Comparison of ENCODE assay signal across 10 cellular contexts in genomic region chr22:38792833-38793232, GRCh38. TPM values are rescaled to one million over a fixed set of nuclear protein-coding genes. Genes with fewer than 3 reads are reported as not detected.
DNase-seq lines count a peak whose midpoint lies in the region; ATAC-seq and TF ChIP-seq lines count a peak whose summit lies in the region.
"Had no signal": no experiment of that assay in that cellular context is flagged by ENCODE, and none has a peak within 500 bp of the region (broad histone marks: within the 10 kb centered on the region; RNA-seq: fewer than 3 reads in every experiment).

No MANE protein-coding gene starts in this region.

- H3K36me3 Mint-ChIP-seq in naive thymus-derived CD4-positive, alpha-beta T cell: peaks cover 0 to 7% (median 0%) of the 10 kb centered on the region in 5 donors

- peak overlapping the region; percentile 86 to 97 (median 92) for H3K4me3 Mint-ChIP-seq in naive thymus-derived CD4-positive, alpha-beta T cell

- DNase-seq in BE2C (no peak), breast epithelium (ENCODE audit: low spot score in 2 of 2) (no peak), MV-4-11 (lab: John Stamatoyannopoulos, UW) (no peak), lower leg skin (ENCODE audit: low spot score in 2 of 2) (no peak)
- DNase-seq in Jurkat, Clone E6-1 (ENCODE audit: low read depth, low spot score): no peak
- DNase-seq in naive thymus-derived CD4-positive, alpha-beta T cell: no peak
- DNase-seq: effector memory CD4-positive, alpha-beta T cell; NCI-H774 had no signal

- H3K9me3 Mint-ChIP-seq in naive thymus-derived CD4-positive, alpha-beta T cell: peaks cover 0 to 2% (median 0%) of the 10 kb centered on the region in 11 donors

- intact Hi-C loops in breast epithelium (cut with DNase I; ENCODE audit: low total_unique reads): no loop called here
- intact Hi-C loops in naive thymus-derived CD4-positive, alpha-beta T cell (cut with micrococcal nuclease): loop anchor here in 1 of 2 donors (5.0 kb wide), 1 partner anchor 986 kb away; the partner anchor contains the start of gene GCAT
- intact Hi-C loops in lower leg skin (cut with DNase I; ENCODE audit: low total_unique reads): no loop called here

- no peak for TF ChIP-seq POLR2A in breast epithelium (IDR thresholded peaks at IDR 0.05)
- TF ChIP-seq POLR2A in lower leg skin (IDR thresholded peaks at IDR 0.05): no peak

- TF ChIP-seq CTCF in BE2C (IDR thresholded peaks at IDR 0.05; ENCODE audit: low read depth, low read length) (no peak), breast epithelium (IDR thresholded peaks at IDR 0.05) (no peak), lower leg skin (IDR thresholded peaks at IDR 0.05) (no peak)

- peak overlapping the region; percentile 63 to 96 (median 91) for H3K27ac Mint-ChIP-seq in naive thymus-derived CD4-positive, alpha-beta T cell

- POLR2A ChIA-PET in naive thymus-derived CD4-positive, alpha-beta T cell (lab: Charles Lee): interaction anchor here (1.0 kb wide), 2 partner anchors 34 to 42 kb away, joined by 3 to 5 read pairs; no protein-coding TSS in a partner anchor

- CTCF ChIA-PET in naive thymus-derived CD4-positive, alpha-beta T cell (lab: Charles Lee): interaction anchor here (0.6 to 1.3 kb wide), 2 partner anchors 50 to 69 kb away, joined by 3 to 4 read pairs; no protein-coding TSS in a partner anchor

- peaks cover 0 to 17% (median 0%) of the 10 kb centered on the region in 5 donors for H3K27me3 Mint-ChIP-seq in naive thymus-derived CD4-positive, alpha-beta T cell

- WGBS in lower leg skin, 2 donors: 37 to 42% methylated on average over 4 of the region's 4 CpGs

- peaks cover 9 to 34% (median 23%) of the 10 kb centered on the region in 7 donors for H3K4me1 Mint-ChIP-seq in naive thymus-derived CD4-positive, alpha-beta T cell

- H3K4me1 ChIP-seq in BE2C: peaks cover 10% of the 10 kb centered on the region
- H3K4me1 ChIP-seq in breast epithelium: peaks cover 3 to 8% of the 10 kb centered on the region in 2 donors
- H3K4me1 ChIP-seq in naive thymus-derived CD4-positive, alpha-beta T cell (ENCODE audit: control insufficient read depth in 2 of 2, insufficient read depth in 2 of 2, low read length in 2 of 2): peaks cover 13 to 15% of the 10 kb centered on the region in 2 donors

- peak overlapping the region; percentile 93 to 95 for H3K27ac ChIP-seq in breast epithelium
- H3K27ac ChIP-seq in naive thymus-derived CD4-positive, alpha-beta T cell (ENCODE audit: low read depth, low read length): peak overlapping the region; percentile 89

- H3K27me3 ChIP-seq in BE2C (peaks cover 2% of the 10 kb centered on the region; the same call in 1 of the 2 replicates), breast epithelium (no peaks in the 10 kb centered on the region)
- no peaks in the 10 kb centered on the region for H3K27me3 ChIP-seq in naive thymus-derived CD4-positive, alpha-beta T cell (ENCODE audit: control insufficient read depth in 2 of 2, insufficient read depth in 2 of 2, low read length in 2 of 2)

- no peak for ATAC-seq in naive thymus-derived CD4-positive, alpha-beta T cell
- ATAC-seq in HG03280 (IDR thresholded peaks at IDR 0.05; ENCODE audit: unreplicated experiment) (no peak), GM18511 (IDR thresholded peaks at IDR 0.05; ENCODE audit: unreplicated experiment) (no peak)

- H3K4me3 ChIP-seq in BE2C (ENCODE audit: low read depth, low read length) (peak overlapping the region; percentile 73), breast epithelium (peak overlapping the region; percentile 83 to 85 (median 84)), lower leg skin (ENCODE audit: low read depth, poor library complexity, severe bottlenecking) (no peak overlapping the region)
- peak overlapping the region; percentile 67 for H3K4me3 ChIP-seq in Jurkat, Clone E6-1 (ENCODE audit: low read length)
- no peak overlapping the region for H3K4me3 ChIP-seq in naive thymus-derived CD4-positive, alpha-beta T cell (ENCODE audit: low read length)

- H3K9me3 ChIP-seq in BE2C (no peaks in the 10 kb centered on the region), breast epithelium (no peaks in the 10 kb centered on the region)
- H3K9me3 ChIP-seq in naive thymus-derived CD4-positive, alpha-beta T cell (ENCODE audit: control insufficient read depth in 2 of 3, low read length in 3 of 3): no peaks in the 10 kb centered on the region

- no peaks in the 10 kb centered on the region for H3K36me3 ChIP-seq in BE2C
- no peaks in the 10 kb centered on the region for H3K36me3 ChIP-seq in breast epithelium
- peaks cover 0 to 10% (median 0%) of the 10 kb centered on the region in 3 experiments for H3K36me3 ChIP-seq in naive thymus-derived CD4-positive, alpha-beta T cell (ENCODE audit: control insufficient read depth in 2 of 3, insufficient read depth in 3 of 3, low read length in 3 of 3)

RNA-seq across cellular contexts. Expression of gene DNAL4, which starts 1.1 kb away (rescaled TPM):
- polyA plus RNA-seq in BE2C (2012; ENCODE audit: insufficient read depth, insufficient read length, low read depth): 41.1 TPM
- 17.1 TPM for polyA plus RNA-seq in Jurkat, Clone E6-1 (2012; ENCODE audit: insufficient read depth, insufficient read length)
- total RNA-seq in breast epithelium: 10 to 100 TPM; 17.8 to 31.2 (median 21.3) TPM
- 10 to 100 TPM in 2 of 5 experiments, 1 to 10 TPM in 3; 5.0 to 11.1 (median 8.9) TPM for total RNA-seq in naive thymus-derived CD4-positive, alpha-beta T cell
- 10 to 100 TPM in 1 of 2 donors, 1 to 10 TPM in 1; 9.8 to 15.0 TPM for polyA plus RNA-seq in naive thymus-derived CD4-positive, alpha-beta T cell
- total RNA-seq in lower leg skin: 10 to 100 TPM; 15.3 to 24.2 (median 23.7) TPM

RNA-seq across cellular contexts. Expression of gene SUN2, which starts 37.0 kb away (rescaled TPM):
- polyA plus RNA-seq in BE2C (2012; ENCODE audit: insufficient read depth, insufficient read length, low read depth): 68.5 TPM
- 64.5 TPM for polyA plus RNA-seq in Jurkat, Clone E6-1 (2012; ENCODE audit: insufficient read depth, insufficient read length)
- 100 to 1,000 TPM; 173 to 577 (median 266) TPM for total RNA-seq in breast epithelium
- total RNA-seq in naive thymus-derived CD4-positive, alpha-beta T cell: 100 to 1,000 TPM; 509 to 977 (median 558) TPM
- 100 to 1,000 TPM; 397 to 696 TPM for polyA plus RNA-seq in naive thymus-derived CD4-positive, alpha-beta T cell
- 100 to 1,000 TPM; 231 to 344 (median 282) TPM for total RNA-seq in lower leg skin

RNA-seq across cellular contexts. Expression of gene NPTXR, which starts 51.0 kb away (rescaled TPM):
- 3.0 TPM for polyA plus RNA-seq in BE2C (2012; ENCODE audit: insufficient read depth, insufficient read length, low read depth)
- polyA plus RNA-seq in Jurkat, Clone E6-1 (2012; ENCODE audit: insufficient read depth, insufficient read length): 1.4 TPM
- total RNA-seq in breast epithelium: 1 to 10 TPM; 3.7 to 4.6 (median 4.5) TPM
- total RNA-seq in naive thymus-derived CD4-positive, alpha-beta T cell: 10 to 100 TPM in 2 of 5 experiments, 1 to 10 TPM in 2, under 1 TPM in 1; 0.85 to 12.9 (median 7.8) TPM
- 1 to 10 TPM; 1.1 to 1.4 TPM for polyA plus RNA-seq in naive thymus-derived CD4-positive, alpha-beta T cell
- 1 to 10 TPM in 2 of 4 donors, under 1 TPM in 2; 0.34 to 4.6 (median 1.7) TPM for total RNA-seq in lower leg skin

Comparison
In these comparisons a context has a peak if more than half of its experiments do, and no peak if none do; other contexts are left out.
1. H3K4me3 ChIP-seq: peak in BE2C (single experiment), Jurkat, Clone E6-1 (single experiment) and breast epithelium (3 of 3); none in naive thymus-derived CD4-positive, alpha-beta T cell (single experiment) and lower leg skin (single experiment).